2 cellular contexts compared by ENCODE assay signal in genomic region chr20:53769041-53769440, GRCh38.
TF ChIP-seq lines count a peak whose summit lies in the region.

No MANE protein-coding gene starts in this region.

TF ChIP-seq in IMR-90, 13 proteins besides CTCF, POLR2A, EP300 and RAD21:
- TF ChIP-seq BHLHE40 (IDR thresholded peaks at IDR 0.05; ENCODE audit: low read depth, low read length) (no peak), MXI1 (IDR thresholded peaks at IDR 0.05; ENCODE audit: borderline replicate concordance, low read depth, low read length) (no peak), SMC3 (IDR thresholded peaks at IDR 0.05; ENCODE audit: low read depth, low read length) (no peak), CHD1 (IDR thresholded peaks at IDR 0.05; ENCODE audit: low read depth, low read length) (no peak), CEBPB (IDR thresholded peaks at IDR 0.05; ENCODE audit: low read depth, low read length) (no peak), MAZ (IDR thresholded peaks at IDR 0.05; ENCODE audit: borderline replicate concordance, low read depth, low read length) (no peak), ELK1 (IDR thresholded peaks at IDR 0.05; ENCODE audit: borderline replicate concordance, low read depth, low read length) (no peak), RFX5 (IDR thresholded peaks at IDR 0.05; ENCODE audit: low read depth, low read length) (no peak), NFE2L2 (IDR thresholded peaks at IDR 0.05; ENCODE audit: low read depth, low read length) (no peak)
TF ChIP-seq in IMR-90: peak in this region for 0.

TF ChIP-seq in GM12878, 131 proteins besides CTCF, POLR2A, EP300 and RAD21:
- peak; percentile 17; the same call in 1 of the 2 replicates for TF ChIP-seq NFXL1 (IDR thresholded peaks at IDR 0.05; ENCODE audit: borderline replicate concordance)
- no peak for TF ChIP-seq FOXK2 (IDR thresholded peaks at IDR 0.05)
- TF ChIP-seq TARDBP (IDR thresholded peaks at IDR 0.05; ENCODE audit: borderline replicate concordance) = no peak
- peak in 1 of 2 experiments; percentile 60; a peak in 2 of 4 replicates for TF ChIP-seq ETV6 (conservative IDR thresholded peaks at IDR 0.05 in 1 of 2, IDR thresholded peaks at IDR 0.05 in 1 of 2; ENCODE audit: borderline replicate concordance in 1 of 2, low read depth in 1 of 2)
- TF ChIP-seq MEF2B (IDR thresholded peaks at IDR 0.05; ENCODE audit: partially characterized antibody, poor library complexity, severe bottlenecking) = no peak
